34 cellular contexts compared by ENCODE assay signal in genomic region chr20:42003380-42003779, GRCh38.
"Had no signal": no experiment of that assay in that cellular context is flagged by ENCODE, and none has a peak within 500 bp of the region (broad histone marks: within the 10 kb centered on the region; RNA-seq: fewer than 3 reads in every experiment).

No MANE protein-coding gene starts in this region.

- FAIRE-seq: astrocyte, bronchial epithelial cell had no signal

- H3K4me3 ChIP-seq: adrenal gland, ascending aorta, body of pancreas, breast epithelium, cardiac muscle cell had no signal

- H3K27me3 ChIP-seq: ascending aorta, brain microvascular endothelial cell, cardiac muscle cell had no signal

- H3K9me3 ChIP-seq: adrenal gland, ascending aorta, body of pancreas had no signal

- ATAC-seq: activated naive CD4-positive, alpha-beta T cell treated with anti-CD3 and anti-CD28 coated beads, Interleukin-2, amount 50 U/mL, for 72 hours; activated naive CD8-positive, alpha-beta T cell treated with anti-CD3 and anti-CD28 coated beads, Interleukin-2, amount 50 U/mL, for 24 hours; activated T-cell treated with anti-CD3 and anti-CD28 coated beads, Interleukin-2, amount 50 U/mL, for 4 hours; activated T-cell treated with anti-CD3 and anti-CD28 coated beads, Interleukin-2, amount 50 U/mL, for 72 hours; activated T-helper 17 cell treated with anti-CD3 and anti-CD28 coated beads, Interleukin-2, amount 50 U/mL, for 72 hours; body of pancreas had no signal

- DNase-seq: activated effector memory CD4-positive, alpha-beta T cell treated with anti-CD3 and anti-CD28 coated beads, Interleukin-2, amount 50 U/mL, for 16 hours; activated effector memory CD4-positive, alpha-beta T cell treated with Interleukin-2 at 50 U/mL for 16 hours; activated gamma-delta T cell; activated gamma-delta T cell treated with Interleukin-2 at 50 U/mL for 16 hours; activated naive CD4-positive, alpha-beta T cell; activated naive CD4-positive, alpha-beta T cell treated with anti-CD3 and anti-CD28 coated beads for 36 hours; activated naive CD4-positive, alpha-beta T cell treated with anti-CD3 and anti-CD28 coated beads, Interleukin-2, amount 10 ng/mL, durations not matched to agents 7 days and 5 days; activated naive CD4-positive, alpha-beta T cell treated with anti-CD3 and anti-CD28 coated beads, Interleukin-2, amount 50 U/mL, for 16 hours; activated naive CD4-positive, alpha-beta T cell treated with Interleukin-2 at 50 U/mL for 16 hours; activated naive CD8-positive, alpha-beta T cell treated with anti-CD3 and anti-CD28 coated beads for 36 hours; activated naive CD8-positive, alpha-beta T cell treated with anti-CD3 and anti-CD28 coated beads, Interleukin-2, amount 10 ng/mL, durations not matched to agents 7 days and 5 days; activated naive CD8-positive, alpha-beta T cell treated with anti-CD3 and anti-CD28 coated beads, Interleukin-2, amount 50 U/mL, for 24 hours; activated T-cell treated with anti-CD3 and anti-CD28 coated beads, Interleukin-2, amount 50 U/mL, for 1 hour; activated T-cell treated with anti-CD3 and anti-CD28 coated beads, Interleukin-2, amount 50 U/mL, for 24 hours; activated T-cell treated with anti-CD3 and anti-CD28 coated beads, Interleukin-2, amount 50 U/mL, for 4 hours; activated T-cell treated with anti-CD3 and anti-CD28 coated beads, Interleukin-2, amount 50 U/mL, for 48 hours; activated T-cell treated with anti-CD3 and anti-CD28 coated beads, Interleukin-2, amount 50 U/mL, for 72 hours; adrenal gland; amniotic stem cell; amygdala; anterior cingulate cortex; aorta; body of pancreas; brain microvascular endothelial cell; caudate nucleus; central memory CD4-positive, alpha-beta T cell; cerebellar nuclear complex had no signal

- H3K27ac ChIP-seq: adrenal gland, ascending aorta, body of pancreas, brain microvascular endothelial cell, breast epithelium, cardiac muscle cell had no signal

- H3K4me1 ChIP-seq: adrenal gland, ascending aorta, body of pancreas, breast epithelium had no signal

- H3K36me3 ChIP-seq: adrenal gland, ascending aorta, brain microvascular endothelial cell, breast epithelium, cardiac muscle cell had no signal
